In genomic region chr18:32158108-32158624, GRCh38 we compare ENCODE assay signal across 8 cellular contexts. TPM values are rescaled to one million over a fixed set of nuclear protein-coding genes. Genes with fewer than 3 reads are reported as not detected.
A peak's percentile ranks its signal among the peaks of the same experiment; 100 is the strongest.
DNase-seq lines count a peak whose midpoint lies in the region; FAIRE-seq and TF ChIP-seq lines count a peak whose summit lies in the region.

No MANE protein-coding gene starts in this region.

- DNase-seq in HAP-1 (ENCODE audit: low spot score in 2 of 2) (peak; percentile 85), LoVo (ENCODE audit: low spot score) (peak; percentile 90), RWPE1 (ENCODE audit: low spot score) (peak; percentile 53), fibroblast of the conjunctiva (ENCODE audit: low read depth) (peak; percentile 82), nucleus accumbens (lab: John Stamatoyannopoulos, UW) (peak; percentile 5 to 90 (median 66)), superior temporal gyrus (ENCODE audit: extremely low spot score) (peak; percentile 96)
- DNase-seq in activated T-helper 2 cell treated with anti-CD3 and anti-CD28 coated beads, Interferon-gamma antibody, Interleukin-2, Interleukin-4, amounts not matched to agents 10 μg/mL and 5 μg/mL and 100 μg/mL, durations not matched to agents 14 hours and 24 hours and 36 hours (ENCODE audit: low spot score) = peak; percentile 63

- CTCF ChIA-PET in RWPE1 (lab: Yijun Ruan, JAX) = interaction anchor here (0.6 to 1.0 kb wide), 12 partner anchors 13 to 1502 kb away, joined by 3 to 11 read pairs (median 4); partner anchors contain the start of gene GAREM1

- peaks cover 18% of the 10 kb centered on the region for H3K27me3 Mint-ChIP-seq in activated T-helper 2 cell treated with anti-CD3 and anti-CD28 coated beads, Interferon-gamma antibody, Interleukin-2, Interleukin-4, amounts not matched to agents 10 μg/mL and 5 μg/mL and 100 μg/mL, durations not matched to agents 14 hours and 24 hours and 36 hours (ENCODE audit: low read depth)

- H3K4me1 ChIP-seq in HAP-1 = no peaks in the 10 kb centered on the region

- peak overlapping the region; percentile 61 for H3K4me3 Mint-ChIP-seq in activated T-helper 2 cell treated with anti-CD3 and anti-CD28 coated beads, Interferon-gamma antibody, Interleukin-2, Interleukin-4, amounts not matched to agents 10 μg/mL and 5 μg/mL and 100 μg/mL, durations not matched to agents 14 hours and 24 hours and 36 hours (ENCODE audit: low read depth)

- in situ Hi-C loops in HAP-1 (cut with MboI; ENCODE audit: low sequenced_read_pairs) = no loop called here

- intact Hi-C loops in activated T-helper 2 cell treated with anti-CD3 and anti-CD28 coated beads, Interferon-gamma antibody, Interleukin-2, Interleukin-4, amounts not matched to agents 10 μg/mL and 5 μg/mL and 100 μg/mL, durations not matched to agents 14 hours and 24 hours and 36 hours (cut with micrococcal nuclease) = loop anchor here (1.0 to 10.0 kb wide), 4 partner anchors 117 to 394 kb away; partner anchors contain the start of gene GAREM1

- no peak overlapping the region for H3K4me3 ChIP-seq in HAP-1

- H3K27ac ChIP-seq in RWPE1 = no peak overlapping the region

- H3K9me3 ChIP-seq in HAP-1 = no peaks in the 10 kb centered on the region

- POLR2A ChIA-PET in RWPE1 (lab: Yijun Ruan, JAX; ENCODE audit: low non-redundant PET) = no interaction called here

- no peaks in the 10 kb centered on the region; the same call in 1 of the 2 replicates for H3K27me3 ChIP-seq in HAP-1 (ENCODE audit: low read depth)

- peaks cover 3% of the 10 kb centered on the region for H3K36me3 Mint-ChIP-seq in activated T-helper 2 cell treated with anti-CD3 and anti-CD28 coated beads, Interferon-gamma antibody, Interleukin-2, Interleukin-4, amounts not matched to agents 10 μg/mL and 5 μg/mL and 100 μg/mL, durations not matched to agents 14 hours and 24 hours and 36 hours (ENCODE audit: low read depth)

- H3K27ac Mint-ChIP-seq in activated T-helper 2 cell treated with anti-CD3 and anti-CD28 coated beads, Interferon-gamma antibody, Interleukin-2, Interleukin-4, amounts not matched to agents 10 μg/mL and 5 μg/mL and 100 μg/mL, durations not matched to agents 14 hours and 24 hours and 36 hours = peak overlapping the region; percentile 49

- H3K9me3 Mint-ChIP-seq in activated T-helper 2 cell treated with anti-CD3 and anti-CD28 coated beads, Interferon-gamma antibody, Interleukin-2, Interleukin-4, amounts not matched to agents 10 μg/mL and 5 μg/mL and 100 μg/mL, durations not matched to agents 14 hours and 24 hours and 36 hours = peaks cover 4% of the 10 kb centered on the region

- H3K4me1 Mint-ChIP-seq in activated T-helper 2 cell treated with anti-CD3 and anti-CD28 coated beads, Interferon-gamma antibody, Interleukin-2, Interleukin-4, amounts not matched to agents 10 μg/mL and 5 μg/mL and 100 μg/mL, durations not matched to agents 14 hours and 24 hours and 36 hours (ENCODE audit: low read depth) = peaks cover 9% of the 10 kb centered on the region

- H3K36me3 ChIP-seq in HAP-1 (replicated peaks) = no peaks in the 10 kb centered on the region

- peak; percentile 83 for TF ChIP-seq CTCF in RWPE1 (conservative IDR thresholded peaks at IDR 0.05; ENCODE audit: low read depth)

- peak; percentile 89 for FAIRE-seq in G401.6 (lab: Jason Lieb, UNC)

RNA-seq across cellular contexts. Expression of gene MEP1B, which starts 31.7 kb away (rescaled TPM):
- total RNA-seq in activated T-helper 2 cell treated with anti-CD3 and anti-CD28 coated beads, Interferon-gamma antibody, Interleukin-2, Interleukin-4, amounts not matched to agents 10 μg/mL and 5 μg/mL and 100 μg/mL, durations not matched to agents 14 hours and 24 hours and 36 hours = 0.21 TPM in 1 of 2 replicates, not detected in the other
